In the genomic region with DNA sequence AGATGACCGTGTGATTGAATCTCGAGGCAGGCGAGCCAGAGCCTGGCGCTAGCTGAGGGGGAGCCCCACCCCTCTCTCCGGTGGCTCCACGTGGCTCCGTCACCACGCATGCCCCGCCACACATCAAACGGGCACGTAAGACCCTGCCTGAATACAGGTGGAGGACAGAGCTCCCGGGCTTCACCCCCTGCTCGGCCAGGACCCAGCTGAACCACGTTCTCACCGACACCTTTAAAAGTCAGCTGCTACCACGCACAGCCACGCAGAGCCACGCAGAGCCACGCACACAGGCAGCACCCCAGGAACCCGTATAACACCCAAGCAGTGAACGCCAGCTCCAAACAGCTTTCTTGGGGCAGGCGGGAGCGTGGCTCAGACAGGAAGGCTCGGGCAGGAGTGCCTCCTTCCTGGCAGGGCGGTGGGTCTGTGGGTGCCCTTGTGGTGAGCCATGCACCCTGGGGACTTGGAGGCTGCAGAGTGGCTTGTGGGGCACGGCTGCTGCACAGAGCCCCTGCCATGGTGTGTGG, we compare ENCODE assay signal across 13 cellular contexts. TPM values are rescaled to one million over a fixed set of nuclear protein-coding genes. Genes with fewer than 3 reads are reported as not detected.
DNase-seq lines count a peak whose midpoint lies in the region; ATAC-seq lines count a peak whose summit lies in the region.
"Had no signal": no experiment of that assay in that cellular context is flagged by ENCODE, and none has a peak within 500 bp of the region (broad histone marks: within the 10 kb centered on the region; RNA-seq: fewer than 3 reads in every experiment).

No MANE protein-coding gene starts in this region.

- peak; percentile 17 to 22 for ATAC-seq in activated T-cell treated with anti-CD3 and anti-CD28 coated beads, Interleukin-2, amount 50 U/mL, for 4 hours

- H3K4me3 ChIP-seq in stomach smooth muscle (ENCODE audit: low read length in 2 of 2): peak overlapping the region in 1 of 2 donors; percentile 35
- H3K4me3 ChIP-seq: A549 had no signal

- peaks cover 11 to 24% of the 10 kb centered on the region in 2 donors for H3K36me3 ChIP-seq in stomach smooth muscle (ENCODE audit: control insufficient read depth in 2 of 2, insufficient read depth in 2 of 2, low read length in 2 of 2)

- H3K9me3 Mint-ChIP-seq in activated T-cell treated with anti-CD3 and anti-CD28 coated beads, Interleukin-2, amount 50 U/mL, for 4 hours: no peaks in the 10 kb centered on the region
- no peaks in the 10 kb centered on the region for H3K9me3 Mint-ChIP-seq in immature natural killer cell

- H3K27ac ChIP-seq in stomach smooth muscle (ENCODE audit: low read length): peak overlapping the region; percentile 41
- H3K27ac ChIP-seq: A549 had no signal

- H3K4me1 ChIP-seq in stomach smooth muscle (ENCODE audit: control insufficient read depth, insufficient read depth, low read length): peaks cover 75% of the 10 kb centered on the region
- H3K4me1 ChIP-seq: A549 had no signal

- DNase-seq in activated effector memory CD4-positive, alpha-beta T cell treated with Interleukin-2 at 50 U/mL for 16 hours: peak; percentile 19
- DNase-seq in activated effector memory CD4-positive, alpha-beta T cell treated with anti-CD3 and anti-CD28 coated beads, Interleukin-2, amount 50 U/mL, for 16 hours: no peak
- DNase-seq in activated T-cell treated with anti-CD3 and anti-CD28 coated beads, Interleukin-2, amount 50 U/mL, for 4 hours: no peak
- DNase-seq in immature natural killer cell (peak in 1 of 3 donors; percentile 14), SIG-M5 (lab: John Stamatoyannopoulos, UW) (no peak), NCI-H526 treated with DMSO at 0.1 percent for 48 hours (lab: John Stamatoyannopoulos, UW) (no peak), posterior vena cava (ENCODE audit: low spot score) (no peak)
- DNase-seq: DMS79 treated with DMSO at 0.1 percent for 48 hours, NCI-H1105 had no signal

- H3K4me1 Mint-ChIP-seq in activated T-cell treated with anti-CD3 and anti-CD28 coated beads, Interleukin-2, amount 50 U/mL, for 4 hours (ENCODE audit: low read depth): peaks cover 61% of the 10 kb centered on the region
- peaks cover 40 to 58% of the 10 kb centered on the region in 2 donors for H3K4me1 Mint-ChIP-seq in immature natural killer cell

- intact Hi-C loops in posterior vena cava (cut with DNase I): loop anchor here in 1 of 2 donors (10.0 kb wide), 1 partner anchor 123 kb away; a partner anchor contains a TSS

- H3K4me3 Mint-ChIP-seq in activated T-cell treated with anti-CD3 and anti-CD28 coated beads, Interleukin-2, amount 50 U/mL, for 4 hours: peak overlapping the region; percentile 98
- H3K4me3 Mint-ChIP-seq in immature natural killer cell: peak overlapping the region in 4 of 5 donors; percentile 8 to 57 (median 30)

- H3K27me3 ChIP-seq in stomach smooth muscle (ENCODE audit: control insufficient read depth in 1 of 2, insufficient read depth in 2 of 2, low read length in 2 of 2): no peaks in the 10 kb centered on the region

- no peaks in the 10 kb centered on the region for H3K27me3 Mint-ChIP-seq in activated T-cell treated with anti-CD3 and anti-CD28 coated beads, Interleukin-2, amount 50 U/mL, for 4 hours (ENCODE audit: low read depth)
- peaks cover 0 to 2% (median 2%) of the 10 kb centered on the region in 3 donors for H3K27me3 Mint-ChIP-seq in immature natural killer cell (ENCODE audit: low read depth in 3 of 3)

- peaks cover 23% of the 10 kb centered on the region for H3K36me3 Mint-ChIP-seq in activated T-cell treated with anti-CD3 and anti-CD28 coated beads, Interleukin-2, amount 50 U/mL, for 4 hours (ENCODE audit: insufficient read depth)
- H3K36me3 Mint-ChIP-seq in immature natural killer cell: no peaks in the 10 kb centered on the region

- no peak overlapping the region for H3K9ac ChIP-seq in stomach smooth muscle (ENCODE audit: low read length in 2 of 2)

- H3K9me3 ChIP-seq in stomach smooth muscle (ENCODE audit: control insufficient read depth in 2 of 2, low read length in 2 of 2): no peaks in the 10 kb centered on the region
- H3K9me3 ChIP-seq: A549 had no signal

- peak overlapping the region in 3 of 6 donors; percentile 21 to 64 (median 57) for H3K27ac Mint-ChIP-seq in immature natural killer cell

RNA-seq across cellular contexts. Expression of a gene that starts 4.4 kb away (rescaled TPM):
- total RNA-seq in activated T-cell treated with anti-CD3 and anti-CD28 coated beads, Interleukin-2, amount 50 U/mL, for 4 hours: 10 to 100 TPM; 11.7 to 16.7 (median 16.2) TPM
- 10 to 100 TPM; 23.0 to 41.0 (median 38.3) TPM for polyA plus RNA-seq in immature natural killer cell
- total RNA-seq in posterior vena cava: 10 to 100 TPM; 23.7 to 36.5 TPM
- polyA plus RNA-seq: A549, neural cell had no signal

RNA-seq across cellular contexts. Expression of a gene that starts 44.7 kb away (rescaled TPM):
- 100 to 1,000 TPM; 103 to 131 (median 121) TPM for total RNA-seq in activated T-cell treated with anti-CD3 and anti-CD28 coated beads, Interleukin-2, amount 50 U/mL, for 4 hours
- 10 to 100 TPM; 12.0 to 16.4 (median 12.3) TPM for polyA plus RNA-seq in immature natural killer cell
- total RNA-seq in posterior vena cava: 10 to 100 TPM; 20.8 to 21.4 TPM

RNA-seq across cellular contexts. Expression of a gene that starts 49.1 kb away (rescaled TPM):
- total RNA-seq in activated T-cell treated with anti-CD3 and anti-CD28 coated beads, Interleukin-2, amount 50 U/mL, for 4 hours: under 1 TPM in 1 of 3 donors, not detected in 2; 0.28 TPM
- not detected for polyA plus RNA-seq in immature natural killer cell
- total RNA-seq in posterior vena cava: under 1 TPM in 1 of 2 donors, not detected in 1; 0.14 TPM
- total RNA-seq: fibroblast of lung had no signal
- polyA plus RNA-seq: A549, fibroblast of lung, neural cell had no signal

Comparison
In these comparisons a context has a peak if more than half of its experiments do, and no peak if none do; other contexts are left out.
1. RNA of a gene that starts 44.7 kb away (total RNA-seq): 103 to 131 TPM in activated T-cell treated with anti-CD3 and anti-CD28 coated beads, Interleukin-2, amount 50 U/mL, for 4 hours; 20.8 to 21.4 TPM in posterior vena cava; every median in the first group is over 4 times any median in the second.